In the genomic region with DNA sequence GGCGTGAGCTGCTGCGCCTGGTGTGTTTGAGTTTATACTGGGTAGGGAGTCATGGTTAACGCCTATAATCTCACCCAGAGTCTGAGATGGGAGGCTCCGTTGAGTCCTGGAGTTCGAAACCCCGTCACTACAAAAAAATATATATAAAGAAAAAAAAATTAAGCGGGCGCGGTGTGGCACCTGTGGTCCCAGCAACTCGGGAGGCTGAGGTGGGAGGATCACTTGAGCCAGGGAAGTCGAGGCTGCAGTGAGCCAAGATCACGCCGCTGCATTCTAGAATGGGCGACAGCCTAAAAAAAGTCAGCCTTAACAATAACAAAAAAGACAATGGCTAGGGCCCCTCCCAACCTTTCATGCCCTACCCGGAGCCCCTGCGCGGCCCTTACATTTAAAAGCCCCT, we compare ENCODE assay signal across 8 cellular contexts. TPM values are rescaled to one million over a fixed set of nuclear protein-coding genes. Genes with fewer than 3 reads are reported as not detected.
DNase-seq lines count a peak whose midpoint lies in the region; ATAC-seq, FAIRE-seq and TF ChIP-seq lines count a peak whose summit lies in the region.

No MANE protein-coding gene starts in this region.

- BruUV-seq in mammary epithelial cell (replicated peaks; lab: Mats Ljungman, UMichigan): TSS peak; percentile 78

- H3K9me3 ChIP-seq in left ventricle myocardium inferior (replicated peaks) (no peaks in the 10 kb centered on the region), mammary epithelial cell (replicated peaks; ENCODE audit: insufficient read depth, low read length) (no peaks in the 10 kb centered on the region), mononuclear cell (ENCODE audit: low read depth, low read length) (no peaks in the 10 kb centered on the region), vagina (no peaks in the 10 kb centered on the region)

- peaks cover 12% of the 10 kb centered on the region for H3K79me2 ChIP-seq in mammary epithelial cell (ENCODE audit: insufficient read depth, low read length)

- DNase-seq in left ventricle myocardium inferior (no peak), left cardiac atrium (no peak), mammary epithelial cell (no peak), vagina (ENCODE audit: extremely low spot score in 2 of 2) (no peak), GM19239 (ENCODE audit: insufficient read length, low spot score) (no peak)

- peak overlapping the region; percentile 81 for H3K4me3 ChIP-seq in left ventricle myocardium inferior
- peak overlapping the region; percentile 79 to 86 (median 80) for H3K4me3 ChIP-seq in mammary epithelial cell (replicated peaks in 1 of 3; ENCODE audit: insufficient read depth in 1 of 3, low read depth in 2 of 3, low read length in 3 of 3)
- peak overlapping the region; percentile 36 for H3K4me3 ChIP-seq in mononuclear cell (ENCODE audit: low read length)
- peak overlapping the region; percentile 62 to 83 for H3K4me3 ChIP-seq in vagina

- H3K4me1 ChIP-seq in left ventricle myocardium inferior (peaks cover 20% of the 10 kb centered on the region), mammary epithelial cell (ENCODE audit: insufficient read depth, low read length) (no peaks in the 10 kb centered on the region), mononuclear cell (ENCODE audit: insufficient read depth, low read length) (peaks cover 17% of the 10 kb centered on the region), vagina (peaks cover 20% of the 10 kb centered on the region)

- H2AFZ ChIP-seq in mammary epithelial cell (ENCODE audit: low read depth, low read length): peak overlapping the region; percentile 93

- no peak for TF ChIP-seq POLR2A in vagina (IDR thresholded peaks at IDR 0.05)

- in situ Hi-C loops in mammary epithelial cell (cut with MboI; ENCODE audit: low sequenced_read_pairs in 2 of 2): no loop called here

- WGBS in mammary epithelial cell (ENCODE audit: low coverage, missing lambda C conversion rate): 94% methylated on average over 10 of the region's 17 CpGs

- TF ChIP-seq CTCF in left ventricle myocardium inferior (IDR thresholded peaks at IDR 0.05; ENCODE audit: borderline replicate concordance) (no peak), mammary epithelial cell (conservative IDR thresholded peaks at IDR 0.05 in 1 of 2, IDR thresholded peaks at IDR 0.05 in 1 of 2; ENCODE audit: extremely low read depth in 1 of 2, insufficient read depth in 1 of 2, low read depth in 1 of 2, low read length in 2 of 2) (no peak), vagina (IDR thresholded peaks at IDR 0.05) (no peak)

- no peaks in the 10 kb centered on the region for H4K20me1 ChIP-seq in mammary epithelial cell (ENCODE audit: insufficient read depth, low read length)

- ATAC-seq in left cardiac atrium (no peak), GM18909 (IDR thresholded peaks at IDR 0.05; ENCODE audit: poor library complexity, unreplicated experiment) (no peak), GM21390 (IDR thresholded peaks at IDR 0.05; ENCODE audit: unreplicated experiment) (no peak)

- CTCF ChIA-PET in mammary epithelial cell (lab: Charles Lee; ENCODE audit: low non-redundant PET): interaction anchor here (0.5 kb wide), 1 partner anchor 17 kb away, joined by 3 read pairs; no protein-coding TSS in a partner anchor

- intact Hi-C loops in left ventricle myocardium inferior (cut with micrococcal nuclease) (no loop called here), left cardiac atrium (cut with DNase I) (loop anchor here in 1 of 2 donors (10.0 kb wide), 1 partner anchor 49 kb away; a partner anchor contains a TSS), mammary epithelial cell (cut with micrococcal nuclease) (loop anchor here (10.0 kb wide), 1 partner anchor 569 kb away; a partner anchor contains a TSS), vagina (cut with DNase I) (no loop called here)

- dilution Hi-C loops in mammary epithelial cell (cut with HindIII; ENCODE audit: low sequenced_read_pairs): loop anchor here (5.0 kb wide), 2 partner anchors 36 to 79 kb away; no protein-coding TSS in a partner anchor

- H3K36me3 ChIP-seq in left ventricle myocardium inferior: no peaks in the 10 kb centered on the region
- H3K36me3 ChIP-seq in mammary epithelial cell (ENCODE audit: insufficient read depth, low read length): no peaks in the 10 kb centered on the region
- no peaks in the 10 kb centered on the region for H3K36me3 ChIP-seq in vagina

- H3K9ac ChIP-seq in mammary epithelial cell (ENCODE audit: insufficient read depth, low read length): peak overlapping the region; percentile 29

- H3K4me2 ChIP-seq in mammary epithelial cell (ENCODE audit: insufficient read depth, low read depth, low read length): peak overlapping the region; percentile 37

- H3K27me3 ChIP-seq in left ventricle myocardium inferior (ENCODE audit: low read depth) (no peaks in the 10 kb centered on the region), mammary epithelial cell (ENCODE audit: insufficient read depth, low read length) (no peaks in the 10 kb centered on the region), mononuclear cell (ENCODE audit: insufficient read depth, low read length) (no peaks in the 10 kb centered on the region), vagina (no peaks in the 10 kb centered on the region)

- H3K27ac ChIP-seq in left ventricle myocardium inferior (replicated peaks): peak overlapping the region; percentile 92
- peak overlapping the region; percentile 89 for H3K27ac ChIP-seq in mammary epithelial cell (ENCODE audit: insufficient read depth, low read depth, low read length)
- H3K27ac ChIP-seq in vagina: peak overlapping the region; percentile 88

- no peak for FAIRE-seq in GM19239 (lab: Jason Lieb, UNC)

RNA-seq across cellular contexts. Expression of a gene that starts 17.2 kb away (rescaled TPM):
- total RNA-seq in left ventricle myocardium inferior (15.4 TPM), left cardiac atrium (10 to 100 TPM; 23.7 to 24.0 TPM), mammary epithelial cell (10 to 100 TPM; 10.2 to 38.5 TPM), mononuclear cell (20.8 TPM), vagina (60.4 TPM)
- 4.8 TPM for polyA plus RNA-seq in mammary epithelial cell
- 22.0 TPM for polyA minus RNA-seq in mammary epithelial cell

RNA-seq across cellular contexts. Expression of a gene that starts 23.3 kb away (rescaled TPM):
- total RNA-seq in left ventricle myocardium inferior (5.0 TPM), left cardiac atrium (1 to 10 TPM; 5.2 to 6.6 TPM), mammary epithelial cell (1 to 10 TPM; 6.7 to 7.0 TPM), mononuclear cell (14.9 TPM), vagina (7.6 TPM)
- 4.7 TPM for polyA plus RNA-seq in mammary epithelial cell
- 9.9 TPM for polyA minus RNA-seq in mammary epithelial cell

RNA-seq across cellular contexts. Expression of a gene that starts 24.7 kb away (rescaled TPM):
- total RNA-seq in left ventricle myocardium inferior (27.8 TPM), left cardiac atrium (10 to 100 TPM; 29.5 to 37.2 TPM), mammary epithelial cell (10 to 100 TPM; 20.7 to 60.8 TPM), mononuclear cell (100 TPM), vagina (28.7 TPM)
- 7.8 TPM for polyA plus RNA-seq in mammary epithelial cell
- polyA minus RNA-seq in mammary epithelial cell: 27.2 TPM

RNA-seq across cellular contexts. Expression of a gene that starts 48.0 kb away (rescaled TPM):
- total RNA-seq in left ventricle myocardium inferior (7.1 TPM), left cardiac atrium (1 to 10 TPM; 8.2 to 9.8 TPM), mammary epithelial cell (1 to 10 TPM; 7.6 to 8.0 TPM), mononuclear cell (2.6 TPM), vagina (21.6 TPM)
- 3.2 TPM for polyA plus RNA-seq in mammary epithelial cell
- 6.5 TPM for polyA minus RNA-seq in mammary epithelial cell
